Comparison of ENCODE assay signal across 9 cellular contexts in genomic region chr2:127563458-127564428, GRCh38. TPM values are rescaled to one million over a fixed set of nuclear protein-coding genes. Genes with fewer than 3 reads are reported as not detected.
DNase-seq lines count a peak whose midpoint lies in the region; ATAC-seq, FAIRE-seq and TF ChIP-seq lines count a peak whose summit lies in the region.
"Had no signal": no experiment of that assay in that cellular context is flagged by ENCODE, and none has a peak within 500 bp of the region (broad histone marks: within the 10 kb centered on the region; RNA-seq: fewer than 3 reads in every experiment).

No MANE protein-coding gene starts in this region.

- H3K27me3 ChIP-seq in Loucy (ENCODE audit: insufficient read depth, low read length, poor library complexity, severe bottlenecking) (peaks cover 7% of the 10 kb centered on the region), neuronal stem cell (ENCODE audit: control insufficient read depth in 3 of 3, insufficient read depth in 3 of 3, low read depth in 1 of 3, low read length in 3 of 3) (peaks cover 0 to 46% (median 0%) of the 10 kb centered on the region in 3 experiments)

- H3K18ac ChIP-seq in neuronal stem cell (ENCODE audit: low read length), result peak overlapping the region; percentile 29

- no peak overlapping the region for H4K91ac ChIP-seq in neuronal stem cell (ENCODE audit: low read depth, low read length, poor library complexity)

- no peak overlapping the region for H2BK5ac ChIP-seq in neuronal stem cell (ENCODE audit: low read length)

- no peak for DNase-seq in activated CD4-positive, CD25-positive, alpha-beta regulatory T cell (lab: John Stamatoyannopoulos, UW)
- DNase-seq in neuronal stem cell (ENCODE audit: low spot score) (no peak), activated gamma-delta T cell (lab: John Stamatoyannopoulos, UW) (no peak), H54 (ENCODE audit: insufficient read length, low spot score) (no peak), RWPE1 (ENCODE audit: low spot score) (no peak)
- DNase-seq: ACHN had no signal

- H3K9me2 ChIP-seq in Loucy (replicated peaks; ENCODE audit: low read depth, low read length), result no peaks in the 10 kb centered on the region

- H2BK12ac ChIP-seq in neuronal stem cell (ENCODE audit: low read length), result no peak overlapping the region

- no peak overlapping the region for H4K8ac ChIP-seq in neuronal stem cell (ENCODE audit: low read depth, low read length)

- no peak for FAIRE-seq in H54 (lab: Jason Lieb, UNC)

- no peaks in the 10 kb centered on the region for H3K79me1 ChIP-seq in neuronal stem cell (ENCODE audit: low read depth, low read length)

- no peak overlapping the region for H2BK120ac ChIP-seq in neuronal stem cell (ENCODE audit: low read depth, low read length)

- H3K4ac ChIP-seq in neuronal stem cell (ENCODE audit: low read length), result no peak overlapping the region

- H4K20me1 ChIP-seq in Loucy (ENCODE audit: insufficient read depth, low read length, poor library complexity, severe bottlenecking), result no peaks in the 10 kb centered on the region

- H3K9me3 ChIP-seq in Loucy (ENCODE audit: insufficient read depth, low read depth, low read length), result no peaks in the 10 kb centered on the region
- no peaks in the 10 kb centered on the region for H3K9me3 ChIP-seq in neuronal stem cell (replicated peaks in 1 of 2; ENCODE audit: control insufficient read depth in 2 of 2, insufficient read depth in 1 of 2, low read depth in 1 of 2, low read length in 2 of 2)

- no peaks in the 10 kb centered on the region for H3K79me2 ChIP-seq in Loucy (ENCODE audit: insufficient read depth, low read length)

- no peaks in the 10 kb centered on the region for H3K4me1 ChIP-seq in Loucy (ENCODE audit: insufficient read depth, low read length, poor library complexity, severe bottlenecking)
- H3K4me1 ChIP-seq in neuronal stem cell (ENCODE audit: control insufficient read depth in 2 of 2, insufficient read depth in 1 of 2, low read depth in 1 of 2, low read length in 2 of 2), result peaks cover 0 to 1% of the 10 kb centered on the region in 2 donors

- H3K23ac ChIP-seq in neuronal stem cell (ENCODE audit: low read depth, low read length, poor library complexity), result no peak overlapping the region

- POLR2A ChIA-PET in RWPE1 (lab: Yijun Ruan, JAX; ENCODE audit: low non-redundant PET), result no interaction called here

- no CpG with 5 or more reads among the region's 14 CpGs for WGBS in neuronal stem cell (ENCODE audit: extremely low coverage in 2 of 2, insufficient read length in 2 of 2, insufficient replicate concordance in 1 of 2), 2 donors

- H3K4me2 ChIP-seq in Loucy (ENCODE audit: low read depth, low read length, poor library complexity, severe bottlenecking) (no peak overlapping the region), neuronal stem cell (ENCODE audit: insufficient read depth, low read length, poor library complexity, severe bottlenecking) (no peak overlapping the region)

- TF ChIP-seq CTCF in Loucy (conservative IDR thresholded peaks at IDR 0.05; ENCODE audit: low read length) (no peak), RWPE1 (conservative IDR thresholded peaks at IDR 0.05; ENCODE audit: low read depth) (no peak)

- no peak for TF ChIP-seq POLR2A in H54 (IDR thresholded peaks at IDR 0.05; ENCODE audit: low read depth, low read length)

- H3K36me3 ChIP-seq in Loucy (ENCODE audit: insufficient read depth, low read length) (no peaks in the 10 kb centered on the region), neuronal stem cell (replicated peaks in 1 of 2; ENCODE audit: control insufficient read depth in 2 of 2, insufficient read depth in 2 of 2, low read length in 2 of 2) (no peaks in the 10 kb centered on the region)

- H2AK5ac ChIP-seq in neuronal stem cell (ENCODE audit: low read depth, low read length), result peak overlapping the region; percentile 16

- peak overlapping the region; percentile 84 for H3K14ac ChIP-seq in neuronal stem cell (ENCODE audit: low read length)

- H2AFZ ChIP-seq in Loucy (ENCODE audit: low read length) (peak overlapping the region; percentile 30; the same call in 1 of the 2 replicates), neuronal stem cell (ENCODE audit: low read length) (no peak overlapping the region)

- ATAC-seq in activated CD4-positive, CD25-positive, alpha-beta regulatory T cell treated with anti-CD3 and anti-CD28 coated beads, Interleukin-2, amount 50 U/mL, for 24 hours, result peak; percentile 53 to 77
- peak; percentile 96 for ATAC-seq in GM21737 (IDR thresholded peaks at IDR 0.05; ENCODE audit: unreplicated experiment)

- no peaks in the 10 kb centered on the region for H3F3A ChIP-seq in Loucy (ENCODE audit: low read depth)

- no peak overlapping the region for H2BK15ac ChIP-seq in neuronal stem cell (ENCODE audit: low read length)

- H3K9ac ChIP-seq in Loucy (ENCODE audit: low read depth, low read length, poor library complexity, severe bottlenecking), result no peak overlapping the region
- no peak overlapping the region for H3K9ac ChIP-seq in neuronal stem cell (ENCODE audit: low read depth, low read length, poor library complexity)

- no peak overlapping the region for H3K4me3 ChIP-seq in Loucy (ENCODE audit: low read length, poor library complexity, severe bottlenecking)
- no peak overlapping the region for H3K4me3 ChIP-seq in neuronal stem cell (ENCODE audit: low read length in 2 of 2)

- CTCF ChIA-PET in RWPE1 (lab: Yijun Ruan, JAX), result interaction anchor here (0.6 to 0.9 kb wide), 3 partner anchors 45 to 600 kb away, joined by 3 to 4 read pairs (median 3); no protein-coding TSS in a partner anchor

- H3K27ac ChIP-seq in neuronal stem cell (replicated peaks; ENCODE audit: low read length) (no peak overlapping the region), RWPE1 (no peak overlapping the region)

RNA-seq across cellular contexts. Expression of gene MYO7B, which starts 28.3 kb away (rescaled TPM):
- polyA plus RNA-seq in neuronal stem cell (2013, experiment 1 of 2), result not detected
- 0.03 TPM for polyA plus RNA-seq in neuronal stem cell (2013, experiment 2 of 2)

RNA-seq across cellular contexts. Expression of gene IWS1, which starts 37.5 kb away (rescaled TPM):
- 54.0 TPM for polyA plus RNA-seq in neuronal stem cell (2013, experiment 1 of 2)
- 53.1 TPM for polyA plus RNA-seq in neuronal stem cell (2013, experiment 2 of 2)
